Comparison of ENCODE assay signal across 1 cellular context in the genomic region with DNA sequence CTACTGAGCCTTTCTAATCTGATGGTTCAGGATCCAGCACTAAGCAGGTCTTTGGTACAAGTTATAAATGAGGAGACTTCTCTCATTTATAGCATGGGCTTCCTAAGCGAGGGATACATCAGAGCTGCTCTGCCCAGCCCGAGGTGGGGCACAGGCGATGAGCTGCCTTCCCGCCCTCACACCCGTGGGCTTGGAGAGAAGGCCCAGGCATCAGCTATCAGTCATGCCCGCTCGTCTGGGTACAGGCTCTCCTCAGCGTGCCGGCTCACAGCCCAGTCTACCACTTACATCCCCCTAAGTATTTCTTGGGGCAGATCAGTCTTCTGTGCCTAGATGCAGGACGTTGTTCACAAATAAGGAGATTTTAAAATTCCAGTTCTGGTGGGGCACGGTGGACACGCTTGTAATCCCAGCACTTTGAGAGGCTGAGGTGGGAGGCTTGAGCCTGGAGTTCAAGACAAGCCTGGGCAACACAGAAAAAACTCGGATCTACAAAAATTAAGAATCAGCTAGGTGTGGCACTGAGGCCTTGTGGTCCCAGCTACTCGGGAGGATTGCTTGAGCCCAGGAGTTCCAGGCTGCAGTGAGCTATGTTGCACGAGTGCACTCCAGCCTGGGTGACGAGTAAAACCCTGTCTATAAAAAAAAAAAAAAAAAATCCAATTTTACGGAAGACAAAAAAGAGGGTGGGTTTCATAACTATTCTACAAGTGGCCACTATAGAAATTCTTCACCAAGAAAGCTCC.
TF ChIP-seq lines count a peak whose summit lies in the region.

No MANE protein-coding gene starts in this region.

TF ChIP-seq in WTC11, 78 proteins besides CTCF, POLR2A, EP300 and RAD21 (continued from another document):
- TF ChIP-seq STAT6 (CRISPR knock-in tag; conservative IDR thresholded peaks at IDR 0.05; ENCODE audit: low read depth) = no peak
- TF ChIP-seq OVOL2 (CRISPR knock-in tag; IDR thresholded peaks at IDR 0.05; ENCODE audit: borderline replicate concordance) = no peak
- TF ChIP-seq, protein P1, sequence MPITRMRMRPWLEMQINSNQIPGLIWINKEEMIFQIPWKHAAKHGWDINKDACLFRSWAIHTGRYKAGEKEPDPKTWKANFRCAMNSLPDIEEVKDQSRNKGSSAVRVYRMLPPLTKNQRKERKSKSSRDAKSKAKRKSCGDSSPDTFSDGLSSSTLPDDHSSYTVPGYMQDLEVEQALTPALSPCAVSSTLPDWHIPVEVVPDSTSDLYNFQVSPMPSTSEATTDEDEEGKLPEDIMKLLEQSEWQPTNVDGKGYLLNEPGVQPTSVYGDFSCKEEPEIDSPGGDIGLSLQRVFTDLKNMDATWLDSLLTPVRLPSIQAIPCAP (CRISPR knock-in tag; IDR thresholded peaks at IDR 0.05) = no peak
- TF ChIP-seq ZNF423 (CRISPR knock-in tag; IDR thresholded peaks at IDR 0.05) = no peak
- TF ChIP-seq ZNF425 (CRISPR knock-in tag; conservative IDR thresholded peaks at IDR 0.05) = no peak
- TF ChIP-seq, protein P2, sequence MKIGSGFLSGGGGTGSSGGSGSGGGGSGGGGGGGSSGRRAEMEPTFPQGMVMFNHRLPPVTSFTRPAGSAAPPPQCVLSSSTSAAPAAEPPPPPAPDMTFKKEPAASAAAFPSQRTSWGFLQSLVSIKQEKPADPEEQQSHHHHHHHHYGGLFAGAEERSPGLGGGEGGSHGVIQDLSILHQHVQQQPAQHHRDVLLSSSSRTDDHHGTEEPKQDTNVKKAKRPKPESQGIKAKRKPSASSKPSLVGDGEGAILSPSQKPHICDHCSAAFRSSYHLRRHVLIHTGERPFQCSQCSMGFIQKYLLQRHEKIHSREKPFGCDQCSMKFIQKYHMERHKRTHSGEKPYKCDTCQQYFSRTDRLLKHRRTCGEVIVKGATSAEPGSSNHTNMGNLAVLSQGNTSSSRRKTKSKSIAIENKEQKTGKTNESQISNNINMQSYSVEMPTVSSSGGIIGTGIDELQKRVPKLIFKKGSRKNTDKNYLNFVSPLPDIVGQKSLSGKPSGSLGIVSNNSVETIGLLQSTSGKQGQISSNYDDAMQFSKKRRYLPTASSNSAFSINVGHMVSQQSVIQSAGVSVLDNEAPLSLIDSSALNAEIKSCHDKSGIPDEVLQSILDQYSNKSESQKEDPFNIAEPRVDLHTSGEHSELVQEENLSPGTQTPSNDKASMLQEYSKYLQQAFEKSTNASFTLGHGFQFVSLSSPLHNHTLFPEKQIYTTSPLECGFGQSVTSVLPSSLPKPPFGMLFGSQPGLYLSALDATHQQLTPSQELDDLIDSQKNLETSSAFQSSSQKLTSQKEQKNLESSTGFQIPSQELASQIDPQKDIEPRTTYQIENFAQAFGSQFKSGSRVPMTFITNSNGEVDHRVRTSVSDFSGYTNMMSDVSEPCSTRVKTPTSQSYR (CRISPR knock-in tag; IDR thresholded peaks at IDR 0.05) = no peak
- no peak for TF ChIP-seq ATF2 (CRISPR knock-in tag; IDR thresholded peaks at IDR 0.05; ENCODE audit: borderline replicate concordance, low read depth)
- TF ChIP-seq JAZF1 (CRISPR knock-in tag; IDR thresholded peaks at IDR 0.05) = no peak
- TF ChIP-seq, protein P3, sequence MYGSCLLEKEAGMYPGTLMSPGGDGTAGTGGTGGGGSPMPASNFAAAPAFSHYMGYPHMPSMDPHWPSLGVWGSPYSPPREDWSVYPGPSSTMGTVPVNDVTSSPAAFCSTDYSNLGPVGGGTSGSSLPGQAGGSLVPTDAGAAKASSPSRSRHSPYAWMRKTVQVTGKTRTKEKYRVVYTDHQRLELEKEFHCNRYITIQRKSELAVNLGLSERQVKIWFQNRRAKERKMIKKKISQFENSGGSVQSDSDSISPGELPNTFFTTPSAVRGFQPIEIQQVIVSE (CRISPR knock-in tag; IDR thresholded peaks at IDR 0.05; ENCODE audit: borderline replicate concordance) = no peak
